17 cellular contexts compared by ENCODE assay signal in genomic region chr5:149273237-149273636, GRCh38. TPM values are rescaled to one million over a fixed set of nuclear protein-coding genes. Genes with fewer than 3 reads are reported as not detected.
DNase-seq lines count a peak whose midpoint lies in the region; ATAC-seq and TF ChIP-seq lines count a peak whose summit lies in the region.
"Had no signal": no experiment of that assay in that cellular context is flagged by ENCODE, and none has a peak within 500 bp of the region (broad histone marks: within the 10 kb centered on the region; RNA-seq: fewer than 3 reads in every experiment).

No MANE protein-coding gene starts in this region.

- H3T11ph ChIP-seq in H9 (ENCODE audit: low read length) = no peak overlapping the region

- peaks cover 7% of the 10 kb centered on the region; the same call in 1 of the 2 replicates for H3K27me3 ChIP-seq in H9 (ENCODE audit: insufficient read depth, low read length)
- H3K27me3 ChIP-seq in adipocyte (replicated peaks; ENCODE audit: control insufficient read depth, insufficient read depth, low read length) = no peaks in the 10 kb centered on the region
- H3K27me3 ChIP-seq in skeletal muscle satellite cell (ENCODE audit: control insufficient read depth, insufficient read depth, low read length) = no peaks in the 10 kb centered on the region

- H3K9ac ChIP-seq in H9 (ENCODE audit: extremely low read depth, insufficient read length, low read length) = no peak overlapping the region
- peak overlapping the region; percentile 11 for H3K9ac ChIP-seq in adipocyte (ENCODE audit: low read length)
- no peak overlapping the region for H3K9ac ChIP-seq in skeletal muscle satellite cell (ENCODE audit: low read depth, low read length)

- H2BK120ac ChIP-seq in H9 (ENCODE audit: low read depth, low read length, poor library complexity, severe bottlenecking) = no peak overlapping the region

- H3K36me3 Mint-ChIP-seq in H9 (ENCODE audit: insufficient read depth in 1 of 3, low read depth in 3 of 3) = no peaks in the 10 kb centered on the region

- no peaks in the 10 kb centered on the region for H3K79me2 ChIP-seq in H9 (ENCODE audit: insufficient read depth, low read length)

- no peak overlapping the region for H2AFZ ChIP-seq in H9 (ENCODE audit: low read length)

- H3K4ac ChIP-seq in H9 (ENCODE audit: low read depth, low read length) = no peak overlapping the region

- H2BK5ac ChIP-seq in H9 (ENCODE audit: insufficient read length, low read length) = no peak overlapping the region

- H3K14ac ChIP-seq in H9 (ENCODE audit: insufficient read depth, low read length) = no peak overlapping the region

- peak overlapping the region; percentile 80 to 95; a peak in 4 of 5 replicates for H3K4me3 Mint-ChIP-seq in H9
- H3K4me3 Mint-ChIP-seq: activated naive CD8-positive, alpha-beta T cell treated with anti-CD3 and anti-CD28 coated beads for 36 hours; T-helper 2 cell treated with Interferon-gamma antibody and Interleukin-4, amounts not matched to agents 5 μg/mL and 100 μg/mL, for 36 hours had no signal

- H4K20me1 ChIP-seq in H9 (ENCODE audit: control insufficient read depth, insufficient read depth, insufficient read length) = no peaks in the 10 kb centered on the region

- H3K9me3 ChIP-seq in H9 (ENCODE audit: control insufficient read depth, low read depth, low read length) = no peaks in the 10 kb centered on the region
- peaks cover 10% of the 10 kb centered on the region for H3K9me3 ChIP-seq in adipocyte (ENCODE audit: control insufficient read depth, low read length)
- H3K9me3 ChIP-seq in skeletal muscle satellite cell (replicated peaks; ENCODE audit: low read length) = peaks cover 4% of the 10 kb centered on the region

- H4K91ac ChIP-seq in H9 (ENCODE audit: insufficient read length, low read depth, low read length) = no peak overlapping the region

- H3K23ac ChIP-seq in H9 (ENCODE audit: insufficient read length, low read depth, low read length) = no peak overlapping the region

- H3K4me2 ChIP-seq in H9 (ENCODE audit: insufficient read depth, insufficient read length, low read length) = peak overlapping the region; percentile 59
- peak overlapping the region; percentile 90 for H3K4me2 ChIP-seq in skeletal muscle satellite cell (ENCODE audit: low read length)

- H2BK12ac ChIP-seq in H9 (ENCODE audit: insufficient read length, low read depth, low read length) = no peak overlapping the region

- H4K5ac ChIP-seq in H9 (ENCODE audit: insufficient read length, low read depth, low read length) = no peak overlapping the region

- H3K79me1 ChIP-seq in H9 (ENCODE audit: insufficient read depth, low read depth, low read length, poor library complexity, severe bottlenecking) = no peaks in the 10 kb centered on the region

- no peak overlapping the region for H3K56ac ChIP-seq in H9 (ENCODE audit: insufficient read length, low read depth, low read length)

- TF ChIP-seq CTCF in H9 (conservative IDR thresholded peaks at IDR 0.05) = no peak

- no peaks in the 10 kb centered on the region; the same call in 1 of the 2 replicates for H3K4me1 ChIP-seq in H9 (ENCODE audit: insufficient read depth, low read length)
- peaks cover 36% of the 10 kb centered on the region for H3K4me1 ChIP-seq in adipocyte (ENCODE audit: control insufficient read depth, insufficient read depth, low read length)
- H3K4me1 ChIP-seq in skeletal muscle satellite cell (ENCODE audit: control insufficient read depth, insufficient read depth, low read length) = peaks cover 14% of the 10 kb centered on the region

- DNase-seq in H9 (no peak), adipocyte (ENCODE audit: low read depth) (no peak), iPS-NIHi11 (ENCODE audit: low spot score) (peak; percentile 28), AG20443 (ENCODE audit: low spot score) (no peak), DMS53 (lab: John Stamatoyannopoulos, UW) (no peak)
- DNase-seq in activated CD4-positive, alpha-beta T cell treated with anti-CD3 and anti-CD28 coated beads, Interleukin-2, amount 50 U/mL, for 1 hour = no peak
- DNase-seq: activated CD4-positive, alpha-beta T cell treated with anti-CD3 and anti-CD28 coated beads for 36 hours; activated naive CD8-positive, alpha-beta T cell treated with anti-CD3 and anti-CD28 coated beads for 36 hours; cerebellar nuclear complex; GOT3; naive B cell; NCI-H226; SIG-M5; stimulated activated CD4-positive, alpha-beta T cell treated with anti-CD3 and anti-CD28 coated beads, Interleukin-4, amount 100 ng/mL, for 1 hour had no signal

- no peak overlapping the region for H2BK20ac ChIP-seq in H9 (ENCODE audit: low read depth, low read length, poor library complexity, severe bottlenecking)

- H3K36me3 ChIP-seq in adipocyte (ENCODE audit: control insufficient read depth, insufficient read depth, low read length, severe bottlenecking) (no peaks in the 10 kb centered on the region), skeletal muscle satellite cell (ENCODE audit: insufficient read depth, low read length) (no peaks in the 10 kb centered on the region)

- ATAC-seq in GM19328 (IDR thresholded peaks at IDR 0.05; ENCODE audit: unreplicated experiment) = no peak
- ATAC-seq: activated CD4-positive, alpha-beta T cell treated with anti-CD3 and anti-CD28 coated beads for 36 hours had no signal

- H3K4me3 ChIP-seq in adipocyte (ENCODE audit: low read length) (peak overlapping the region; percentile 93), skeletal muscle satellite cell (ENCODE audit: low read length) (no peak overlapping the region)

- H4K8ac ChIP-seq in H9 (replicated peaks; ENCODE audit: insufficient read length, low read depth, low read length) = no peak overlapping the region

- H2AK5ac ChIP-seq in H9 (ENCODE audit: insufficient read length, low read length) = no peak overlapping the region

- no peak overlapping the region for H3K27ac ChIP-seq in H9 (ENCODE audit: insufficient read length, low read depth, low read length)

- peaks cover 19 to 24% of the 10 kb centered on the region in 2 experiments for H3K4me1 Mint-ChIP-seq in H9

- H3K18ac ChIP-seq in H9 (ENCODE audit: insufficient read length, low read depth, low read length) = no peak overlapping the region

- H3K27ac Mint-ChIP-seq in H9 = no peak overlapping the region
- H3K27ac Mint-ChIP-seq: activated CD4-positive, alpha-beta T cell treated with anti-CD3 and anti-CD28 coated beads for 36 hours; activated naive CD8-positive, alpha-beta T cell treated with anti-CD3 and anti-CD28 coated beads for 36 hours; naive B cell; T-helper 2 cell treated with Interferon-gamma antibody and Interleukin-4, amounts not matched to agents 5 μg/mL and 100 μg/mL, for 36 hours had no signal

- H2BK15ac ChIP-seq in H9 (ENCODE audit: low read depth, low read length) = no peak overlapping the region

- peaks cover 8% of the 10 kb centered on the region for H3K23me2 ChIP-seq in H9 (ENCODE audit: insufficient read length, low read depth, low read length, poor library complexity, severe bottlenecking)

- no CpG with 5 or more reads among the region's 5 CpGs for WGBS in H9 (ENCODE audit: extremely low coverage, insufficient read length, low lambda C conversion rate)

- no peaks in the 10 kb centered on the region; a peak in 2 of 5 replicates for H3K9me3 Mint-ChIP-seq in H9

- H3K27me3 Mint-ChIP-seq in H9 (ENCODE audit: low read depth) = peaks cover 68% of the 10 kb centered on the region

RNA-seq across cellular contexts. Expression of gene AFAP1L1, which starts 1.6 kb away (rescaled TPM):
- total RNA-seq in H9 (2021) = 1.8 and 2.0 TPM in 2 replicates
- total RNA-seq in skeletal muscle satellite cell (2012; rRNA removed) = 15.7 and 16.2 TPM in 2 replicates
